ENCODE assay signal across 28 cellular contexts in the genomic region with DNA sequence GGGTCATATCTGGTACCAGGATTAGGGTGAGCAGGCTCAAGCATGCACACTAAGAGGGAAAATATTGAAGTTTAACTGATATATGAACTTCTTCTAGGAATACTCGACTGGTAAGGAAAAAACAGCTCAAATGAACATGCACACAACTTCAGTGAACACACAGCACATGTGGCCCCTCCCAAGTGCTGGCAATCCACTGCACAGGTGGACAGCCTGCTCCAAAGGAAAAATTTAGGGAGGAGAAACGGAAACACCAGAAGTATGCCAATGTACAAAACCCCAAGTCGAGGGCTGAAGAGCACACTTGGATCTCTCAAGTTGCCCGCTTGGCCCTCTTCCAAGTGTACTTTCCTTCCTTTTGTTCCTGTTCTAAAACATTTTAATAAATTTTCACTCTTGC.
"Had no signal": no experiment of that assay in that cellular context is flagged by ENCODE, and none has a peak within 500 bp of the region (broad histone marks: within the 10 kb centered on the region; RNA-seq: fewer than 3 reads in every experiment).

No MANE protein-coding gene starts in this region.

- H3K4me3 ChIP-seq: stomach, suprapubic skin, testis, thoracic aorta, thyroid gland, tibial artery, tibial nerve, transverse colon, upper lobe of left lung, uterus, vagina had no signal

- H3K36me3 Mint-ChIP-seq: stimulated activated effector memory CD8-positive, alpha-beta T cell treated with anti-CD3 and anti-CD28 coated beads, Interleukin-12 subunit alpha, Interleukin-12 subunit beta, amount 100 ng/mL, for 72 hours; stimulated activated memory B cell treated with anti-CD40 and anti-IgM and Interleukin-4, amounts not matched to agents 10 μg/mL and 1 μg/mL and 100 μg/mL, for 72 hours; stimulated activated naive B cell treated with anti-CD40 and anti-IgM and Interleukin-4, amounts not matched to agents 10 μg/mL and 1 μg/mL and 100 μg/mL, for 72 hours; type B pancreatic cell had no signal

- H3K4me1 Mint-ChIP-seq: stimulated activated effector memory CD8-positive, alpha-beta T cell treated with anti-CD3 and anti-CD28 coated beads, Interleukin-12 subunit alpha, Interleukin-12 subunit beta, amount 100 ng/mL, for 72 hours; stimulated activated memory B cell treated with anti-CD40 and anti-IgM and Interleukin-4, amounts not matched to agents 10 μg/mL and 1 μg/mL and 100 μg/mL, for 72 hours; stimulated activated naive B cell treated with anti-CD40 and anti-IgM and Interleukin-4, amounts not matched to agents 10 μg/mL and 1 μg/mL and 100 μg/mL, for 72 hours; stimulated activated naive CD8-positive, alpha-beta T cell treated with anti-CD3 and anti-CD28 coated beads, Interleukin-15, amount 100 ng/mL, for 72 hours had no signal

- H3K4me3 Mint-ChIP-seq: stimulated activated effector memory CD8-positive, alpha-beta T cell treated with anti-CD3 and anti-CD28 coated beads, Interleukin-12 subunit alpha, Interleukin-12 subunit beta, amount 100 ng/mL, for 72 hours; stimulated activated memory B cell treated with anti-CD40 and anti-IgM and Interleukin-4, amounts not matched to agents 10 μg/mL and 1 μg/mL and 100 μg/mL, for 72 hours; stimulated activated naive B cell treated with anti-CD40 and anti-IgM and Interleukin-4, amounts not matched to agents 10 μg/mL and 1 μg/mL and 100 μg/mL, for 72 hours; stimulated activated naive CD8-positive, alpha-beta T cell treated with anti-CD3 and anti-CD28 coated beads, Interleukin-15, amount 100 ng/mL, for 72 hours; stimulated activated naive CD8-positive, alpha-beta T cell treated with anti-CD3 and anti-CD28 coated beads, Interleukin-15, Interleukin-2, amounts not matched to agents 100 ng/mL and 50 ng/mL, for 24 hours; type B pancreatic cell had no signal

- H3K4me1 ChIP-seq: stomach, suprapubic skin, testis, thyroid gland, tibial artery, tibial nerve, transverse colon, upper lobe of left lung, uterus, vagina had no signal

- ATAC-seq: stimulated activated effector memory CD8-positive, alpha-beta T cell treated with anti-CD3 and anti-CD28 coated beads, Interleukin-12 subunit alpha, Interleukin-12 subunit beta, amount 100 ng/mL, for 72 hours; stimulated activated memory B cell treated with anti-CD40 and anti-IgM and Interleukin-4, amounts not matched to agents 10 μg/mL and 1 μg/mL and 100 μg/mL, for 72 hours; stimulated activated naive B cell treated with anti-CD40 and anti-IgM and Interleukin-4, amounts not matched to agents 10 μg/mL and 1 μg/mL and 100 μg/mL, for 72 hours; stimulated activated naive CD8-positive, alpha-beta T cell treated with anti-CD3 and anti-CD28 coated beads, Interleukin-15, amount 100 ng/mL, for 72 hours; stimulated activated naive CD8-positive, alpha-beta T cell treated with anti-CD3 and anti-CD28 coated beads, Interleukin-15, Interleukin-2, amounts not matched to agents 100 U/mL and 50 U/mL, for 24 hours had no signal

- H3K27ac ChIP-seq: stomach, suprapubic skin, testis, thoracic aorta, thyroid gland, tibial artery, tibial nerve, transverse colon, upper lobe of left lung, uterus, vagina had no signal

- H3K27me3 Mint-ChIP-seq: stimulated activated memory B cell treated with anti-CD40 and anti-IgM and Interleukin-4, amounts not matched to agents 10 μg/mL and 1 μg/mL and 100 μg/mL, for 72 hours; stimulated activated naive B cell treated with anti-CD40 and anti-IgM and Interleukin-4, amounts not matched to agents 10 μg/mL and 1 μg/mL and 100 μg/mL, for 72 hours; stimulated activated naive CD8-positive, alpha-beta T cell treated with anti-CD3 and anti-CD28 coated beads, Interleukin-15, amount 100 ng/mL, for 72 hours; stimulated activated naive CD8-positive, alpha-beta T cell treated with anti-CD3 and anti-CD28 coated beads, Interleukin-15, Interleukin-2, amounts not matched to agents 100 ng/mL and 50 ng/mL, for 24 hours; type B pancreatic cell had no signal

- H3K27me3 ChIP-seq: stomach, suprapubic skin, testis, thyroid gland, tibial artery, tibial nerve, transverse colon, upper lobe of left lung, uterus, vagina had no signal

- H3K36me3 ChIP-seq: stomach, suprapubic skin, thoracic aorta, thyroid gland, tibial artery, tibial nerve, transverse colon, upper lobe of left lung, uterus, vagina had no signal

- H3K9me3 Mint-ChIP-seq: stimulated activated effector memory CD8-positive, alpha-beta T cell treated with anti-CD3 and anti-CD28 coated beads, Interleukin-12 subunit alpha, Interleukin-12 subunit beta, amount 100 ng/mL, for 72 hours; stimulated activated memory B cell treated with anti-CD40 and anti-IgM and Interleukin-4, amounts not matched to agents 10 μg/mL and 1 μg/mL and 100 μg/mL, for 72 hours; stimulated activated naive B cell treated with anti-CD40 and anti-IgM and Interleukin-4, amounts not matched to agents 10 μg/mL and 1 μg/mL and 100 μg/mL, for 72 hours; stimulated activated naive CD8-positive, alpha-beta T cell treated with anti-CD3 and anti-CD28 coated beads, Interleukin-15, amount 100 ng/mL, for 72 hours; stimulated activated naive CD8-positive, alpha-beta T cell treated with anti-CD3 and anti-CD28 coated beads, Interleukin-15, Interleukin-2, amounts not matched to agents 100 ng/mL and 50 ng/mL, for 24 hours had no signal

- FAIRE-seq: urothelium cell line had no signal

- DNase-seq: stimulated activated CD4-positive, alpha-beta T cell treated with anti-CD3 and anti-CD28 coated beads, Interleukin-2, amount 100 ng/mL, for 48 hours; stimulated activated CD4-positive, alpha-beta T cell treated with anti-CD3 and anti-CD28 coated beads, Interleukin-4, amount 100 ng/mL, for 1 hour; stimulated activated CD4-positive, alpha-beta T cell treated with anti-CD3 and anti-CD28 coated beads, Interleukin-4, amount 100 ng/mL, for 24 hours; stimulated activated CD4-positive, alpha-beta T cell treated with anti-CD3 and anti-CD28 coated beads, Interleukin-4, amount 100 ng/mL, for 4 hours; stimulated activated CD8-positive, alpha-beta memory T cell treated with anti-CD3 and anti-CD28 coated beads, Interleukin-4, amount 100 ng/mL, for 48 hours; stimulated activated naive B cell treated with anti-CD40 and anti-IgM and Interleukin-4, amounts not matched to agents 10 μg/mL and 1 μg/mL and 100 μg/mL, for 72 hours; stimulated activated naive CD4-positive, alpha-beta T cell; stimulated activated naive CD4-positive, alpha-beta T cell treated with Interleukin-2 at 50 U/mL for 16 hours; stimulated activated naive CD8-positive, alpha-beta T cell treated with anti-CD3 and anti-CD28 coated beads, Interleukin-15, amount 100 ng/mL, for 72 hours; stimulated activated naive CD8-positive, alpha-beta T cell treated with anti-CD3 and anti-CD28 coated beads, Interleukin-15, Interleukin-2, amounts not matched to agents 100 U/mL and 50 U/mL, for 24 hours; stomach; substantia nigra; testis; thyroid gland; tibial artery; transverse colon; trophoblast cell; upper lobe of left lung; uterus had no signal

- H3K9me3 ChIP-seq: suprapubic skin, testis, thoracic aorta, thyroid gland, tibial artery, tibial nerve, transverse colon, uterus, vagina had no signal

- H3K27ac Mint-ChIP-seq: stimulated activated effector memory CD8-positive, alpha-beta T cell treated with anti-CD3 and anti-CD28 coated beads, Interleukin-12 subunit alpha, Interleukin-12 subunit beta, amount 100 ng/mL, for 72 hours; stimulated activated memory B cell treated with anti-CD40 and anti-IgM and Interleukin-4, amounts not matched to agents 10 μg/mL and 1 μg/mL and 100 μg/mL, for 72 hours; stimulated activated naive B cell treated with anti-CD40 and anti-IgM and Interleukin-4, amounts not matched to agents 10 μg/mL and 1 μg/mL and 100 μg/mL, for 72 hours; stimulated activated naive CD8-positive, alpha-beta T cell treated with anti-CD3 and anti-CD28 coated beads, Interleukin-15, amount 100 ng/mL, for 72 hours; stimulated activated naive CD8-positive, alpha-beta T cell treated with anti-CD3 and anti-CD28 coated beads, Interleukin-15, Interleukin-2, amounts not matched to agents 100 ng/mL and 50 ng/mL, for 24 hours; type B pancreatic cell had no signal
